ENCODE assay signal across 8 cellular contexts in the genomic region with DNA sequence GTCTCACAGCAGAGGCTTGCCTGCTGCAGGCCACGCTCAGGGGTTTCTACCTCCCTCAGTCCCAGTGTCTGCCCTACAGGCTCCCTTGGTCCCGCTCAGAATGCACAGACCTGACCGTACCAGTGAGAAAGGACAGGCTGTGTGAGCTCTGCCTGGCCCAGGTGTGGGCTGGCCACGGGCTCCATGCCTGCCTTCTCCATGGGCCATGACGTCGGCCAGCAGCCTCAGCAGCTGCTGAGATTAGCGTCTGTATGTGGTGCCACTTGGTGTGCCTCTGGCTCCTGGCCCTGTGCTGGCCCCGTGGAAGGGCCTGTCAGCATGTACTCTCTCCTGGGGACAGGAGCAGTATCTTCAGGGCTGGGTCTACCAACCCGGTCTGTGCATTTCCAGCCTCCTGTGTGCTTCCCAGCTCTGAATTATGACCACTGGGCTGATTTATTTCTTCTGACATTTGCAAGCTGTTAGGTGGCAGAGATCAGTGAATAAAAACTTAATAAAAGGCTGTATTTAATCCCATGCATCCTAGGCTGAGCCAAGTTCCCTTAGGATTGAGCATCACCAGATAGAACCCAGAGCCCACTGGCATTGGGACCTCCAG. TPM values are rescaled to one million over a fixed set of nuclear protein-coding genes. Genes with fewer than 3 reads are reported as not detected.
DNase-seq lines count a peak whose midpoint lies in the region; ATAC-seq and TF ChIP-seq lines count a peak whose summit lies in the region.

No MANE protein-coding gene starts in this region.

- TF ChIP-seq CTCF in right lobe of liver (IDR thresholded peaks at IDR 0.05): no peak
- TF ChIP-seq CTCF in transverse colon (IDR thresholded peaks at IDR 0.05): no peak

- no peaks in the 10 kb centered on the region for H3K9me3 Mint-ChIP-seq in activated T-cell treated with anti-CD3 and anti-CD28 coated beads, Interleukin-2, amount 50 U/mL, for 24 hours
- no peaks in the 10 kb centered on the region for H3K9me3 Mint-ChIP-seq in activated naive CD8-positive, alpha-beta T cell (ENCODE audit: low read depth)

- intact Hi-C loops in right lobe of liver (cut with DNase I) (no loop called here), transverse colon (cut with DNase I; ENCODE audit: low total_unique reads) (no loop called here)

- H3K27me3 ChIP-seq in right lobe of liver (no peaks in the 10 kb centered on the region), transverse colon (no peaks in the 10 kb centered on the region)

- ATAC-seq in right lobe of liver: peak; percentile 67 to 76 (median 76)
- no peak for ATAC-seq in HG03457 (IDR thresholded peaks at IDR 0.05; ENCODE audit: unreplicated experiment)

- H3K36me3 ChIP-seq in right lobe of liver (no peaks in the 10 kb centered on the region), transverse colon (no peaks in the 10 kb centered on the region)

- in situ Hi-C loops in transverse colon (cut with MboI; ENCODE audit: low pct_ligation_motif_present in 1 of 4, low pct_unique_long_range_greater_than_20kb in 1 of 4, low sequenced_read_pairs in 3 of 4): no loop called here

- H3K27ac ChIP-seq in right lobe of liver (peak overlapping the region; percentile 48 to 81 (median 69)), transverse colon (peak overlapping the region; percentile 84 to 92 (median 89))

- DNase-seq in activated T-cell treated with anti-CD3 and anti-CD28 coated beads, Interleukin-2, amount 50 U/mL, for 24 hours: no peak
- no peak for DNase-seq in activated T-cell treated with anti-CD3 and anti-CD28 coated beads for 4 hours
- DNase-seq in right lobe of liver: peak; percentile 65 to 89 (median 87)
- peak; percentile 67 for DNase-seq in transverse colon
- no peak for DNase-seq in MV-4-11 (lab: John Stamatoyannopoulos, UW)
- no peak for DNase-seq in HuH-7 (ENCODE audit: low spot score)

- WGBS in right lobe of liver (ENCODE audit: insufficient coverage, low coverage, low lambda C conversion rate, missing lambda C conversion rate): 0% methylated on average over 1 of the region's 9 CpGs
- WGBS in transverse colon (ENCODE audit: low coverage in 1 of 2), 2 donors: 22% methylated on average over 9 of the region's 9 CpGs; no CpG with 5 or more reads in 1 of the 2 donors

- peak overlapping the region; percentile 98 for H3K27ac Mint-ChIP-seq in activated T-cell treated with anti-CD3 and anti-CD28 coated beads, Interleukin-2, amount 50 U/mL, for 24 hours
- H3K27ac Mint-ChIP-seq in activated naive CD8-positive, alpha-beta T cell: peak overlapping the region; percentile 97

- H3K9me3 ChIP-seq in right lobe of liver (no peaks in the 10 kb centered on the region), transverse colon (no peaks in the 10 kb centered on the region)

- peak overlapping the region; percentile 53 for H3K4me3 Mint-ChIP-seq in activated T-cell treated with anti-CD3 and anti-CD28 coated beads, Interleukin-2, amount 50 U/mL, for 24 hours
- peak overlapping the region; percentile 78 for H3K4me3 Mint-ChIP-seq in activated naive CD8-positive, alpha-beta T cell

- H3K4me3 ChIP-seq in right lobe of liver (no peak overlapping the region), transverse colon (peak overlapping the region in 1 of 4 donors; percentile 27)

- no peak for TF ChIP-seq EP300 in transverse colon (IDR thresholded peaks at IDR 0.05; ENCODE audit: low read depth)

- no peaks in the 10 kb centered on the region for H3K27me3 Mint-ChIP-seq in activated T-cell treated with anti-CD3 and anti-CD28 coated beads, Interleukin-2, amount 50 U/mL, for 24 hours
- H3K27me3 Mint-ChIP-seq in activated naive CD8-positive, alpha-beta T cell: no peaks in the 10 kb centered on the region

- peaks cover 83% of the 10 kb centered on the region for H3K36me3 Mint-ChIP-seq in activated T-cell treated with anti-CD3 and anti-CD28 coated beads, Interleukin-2, amount 50 U/mL, for 24 hours (ENCODE audit: low read depth)
- peaks cover 5% of the 10 kb centered on the region for H3K36me3 Mint-ChIP-seq in activated naive CD8-positive, alpha-beta T cell

- H3K4me1 ChIP-seq in right lobe of liver: peaks cover 0 to 52% (median 25%) of the 10 kb centered on the region in 4 donors
- H3K4me1 ChIP-seq in transverse colon: peaks cover 49 to 100% (median 56%) of the 10 kb centered on the region in 4 donors

- TF ChIP-seq POLR2A in right lobe of liver (IDR thresholded peaks at IDR 0.05) (no peak), transverse colon (IDR thresholded peaks at IDR 0.05) (no peak)

- H3K4me1 Mint-ChIP-seq in activated T-cell treated with anti-CD3 and anti-CD28 coated beads, Interleukin-2, amount 50 U/mL, for 24 hours (ENCODE audit: low read depth): peaks cover 98% of the 10 kb centered on the region
- peaks cover 98% of the 10 kb centered on the region for H3K4me1 Mint-ChIP-seq in activated naive CD8-positive, alpha-beta T cell (ENCODE audit: low read depth)

RNA-seq across cellular contexts. Expression of a gene that starts 25.7 kb away (rescaled TPM):
- total RNA-seq in right lobe of liver: 10 to 100 TPM; 22.7 to 66.2 (median 28.5) TPM
- total RNA-seq in transverse colon: 10 to 100 TPM; 39.0 to 81.2 (median 68.8) TPM

Comparison
In these comparisons a context has a peak if more than half of its experiments do, and no peak if none do; other contexts are left out.
1. DNase-seq: peak in right lobe of liver (3 of 3) and transverse colon (single experiment); none in activated T-cell treated with anti-CD3 and anti-CD28 coated beads, Interleukin-2, amount 50 U/mL, for 24 hours (single experiment), activated T-cell treated with anti-CD3 and anti-CD28 coated beads for 4 hours (single experiment), MV-4-11 (single experiment) and HuH-7 (single experiment).